Comparison of ENCODE assay signal across 8 cellular contexts in genomic region chr5:138212828-138213160, GRCh38. TPM values are rescaled to one million over a fixed set of nuclear protein-coding genes. Genes with fewer than 3 reads are reported as not detected.
DNase-seq lines count a peak whose midpoint lies in the region; ATAC-seq and TF ChIP-seq lines count a peak whose summit lies in the region.

No MANE protein-coding gene starts in this region.

- peak; percentile 9 for ATAC-seq in GM18868 (IDR thresholded peaks at IDR 0.05; ENCODE audit: unreplicated experiment)
- ATAC-seq in HG03354 (IDR thresholded peaks at IDR 0.05; ENCODE audit: poor library complexity, severe bottlenecking, unreplicated experiment) = peak; percentile 23
- ATAC-seq in stimulated activated memory B cell treated with anti-CD40 and anti-IgM and Interleukin-4, amounts not matched to agents 10 μg/mL and 1 μg/mL and 100 μg/mL, for 72 hours = peak; percentile 42

- POLR2A ChIA-PET in AG04450 (lab: Yijun Ruan, JAX) = interaction anchor here (1.0 to 2.2 kb wide), 5 partner anchors 24 to 142 kb away, joined by 3 to 10 read pairs (median 4); partner anchors contain the start of genes BRD8, FAM53C and KIF20A

- H3K27me3 Mint-ChIP-seq in activated naive CD8-positive, alpha-beta T cell treated with anti-CD3 and anti-CD28 coated beads for 36 hours = no peaks in the 10 kb centered on the region
- H3K27me3 Mint-ChIP-seq in stimulated activated memory B cell treated with anti-CD40 and anti-IgM and Interleukin-4, amounts not matched to agents 10 μg/mL and 1 μg/mL and 100 μg/mL, for 72 hours = no peaks in the 10 kb centered on the region

- H3K4me3 ChIP-seq in AG04450 (ENCODE audit: low read depth, low read length) (peak overlapping the region; percentile 98), iPS-15b (ENCODE audit: low read depth, low read length) (peak overlapping the region; percentile 99)

- DNase-seq in AG04450 (ENCODE audit: low read depth, low spot score) (no peak), T1000 (lab: John Stamatoyannopoulos, UW) (no peak), NCI-H2227 treated with DMSO at 0.1 percent for 48 hours (lab: John Stamatoyannopoulos, UW) (no peak)
- DNase-seq in activated naive CD8-positive, alpha-beta T cell treated with anti-CD3 and anti-CD28 coated beads for 36 hours = no peak

- no peaks in the 10 kb centered on the region for H3K4me1 ChIP-seq in iPS-15b (ENCODE audit: control insufficient read depth, insufficient read depth, low read length)

- H3K9me3 ChIP-seq in AG04450 (ENCODE audit: control insufficient read depth, insufficient read depth, low read length) = no peaks in the 10 kb centered on the region
- no peaks in the 10 kb centered on the region for H3K9me3 ChIP-seq in iPS-15b (ENCODE audit: control insufficient read depth, insufficient read depth, low read length)

- peak overlapping the region; percentile 97 for H3K9ac ChIP-seq in iPS-15b (ENCODE audit: low read depth, low read length)

- peak overlapping the region; percentile 77 for H3K27ac ChIP-seq in AG04450 (ENCODE audit: low read depth, low read length)

- no peaks in the 10 kb centered on the region for H3K36me3 ChIP-seq in iPS-15b (ENCODE audit: control insufficient read depth, insufficient read depth, low read length)

- peak overlapping the region; percentile 95 for H3K27ac Mint-ChIP-seq in activated naive CD8-positive, alpha-beta T cell treated with anti-CD3 and anti-CD28 coated beads for 36 hours
- peak overlapping the region; percentile 97 for H3K27ac Mint-ChIP-seq in stimulated activated memory B cell treated with anti-CD40 and anti-IgM and Interleukin-4, amounts not matched to agents 10 μg/mL and 1 μg/mL and 100 μg/mL, for 72 hours

- TF ChIP-seq CTCF in AG04450 (IDR thresholded peaks at IDR 0.05; ENCODE audit: low read depth, low read length) = no peak

- H3K9me3 Mint-ChIP-seq in activated naive CD8-positive, alpha-beta T cell treated with anti-CD3 and anti-CD28 coated beads for 36 hours = no peaks in the 10 kb centered on the region
- H3K9me3 Mint-ChIP-seq in stimulated activated memory B cell treated with anti-CD40 and anti-IgM and Interleukin-4, amounts not matched to agents 10 μg/mL and 1 μg/mL and 100 μg/mL, for 72 hours = no peaks in the 10 kb centered on the region

- H3K4me1 Mint-ChIP-seq in activated naive CD8-positive, alpha-beta T cell treated with anti-CD3 and anti-CD28 coated beads for 36 hours = peaks cover 22% of the 10 kb centered on the region
- H3K4me1 Mint-ChIP-seq in stimulated activated memory B cell treated with anti-CD40 and anti-IgM and Interleukin-4, amounts not matched to agents 10 μg/mL and 1 μg/mL and 100 μg/mL, for 72 hours = peaks cover 20% of the 10 kb centered on the region

- H3K27me3 ChIP-seq in AG04450 (ENCODE audit: control insufficient read depth, insufficient read depth, low read length) = no peaks in the 10 kb centered on the region
- H3K27me3 ChIP-seq in iPS-15b (ENCODE audit: control insufficient read depth, insufficient read depth, low read length) = no peaks in the 10 kb centered on the region

- CTCF ChIA-PET in AG04450 (lab: Charles Lee) = interaction anchor here (3.2 to 3.3 kb wide), 2 partner anchors 10 to 140 kb away, joined by 19 to 20 read pairs; partner anchors contain the start of gene KDM3B

- H3K36me3 Mint-ChIP-seq in activated naive CD8-positive, alpha-beta T cell treated with anti-CD3 and anti-CD28 coated beads for 36 hours = peaks cover 15% of the 10 kb centered on the region
- peaks cover 14% of the 10 kb centered on the region for H3K36me3 Mint-ChIP-seq in stimulated activated memory B cell treated with anti-CD40 and anti-IgM and Interleukin-4, amounts not matched to agents 10 μg/mL and 1 μg/mL and 100 μg/mL, for 72 hours

- peak overlapping the region; percentile 100 for H3K4me3 Mint-ChIP-seq in activated naive CD8-positive, alpha-beta T cell treated with anti-CD3 and anti-CD28 coated beads for 36 hours
- peak overlapping the region; percentile 97 for H3K4me3 Mint-ChIP-seq in stimulated activated memory B cell treated with anti-CD40 and anti-IgM and Interleukin-4, amounts not matched to agents 10 μg/mL and 1 μg/mL and 100 μg/mL, for 72 hours

RNA-seq across cellular contexts. Expression of gene CDC23, which starts 0.3 kb away (rescaled TPM):
- 30.4 and 38.1 TPM in 2 replicates for polyA plus RNA-seq in AG04450 (2011; rRNA removed)
- polyA minus RNA-seq in AG04450 (2011; rRNA and poly(A)+ RNA removed) = 18.9 and 24.3 TPM in 2 replicates
- 10 to 100 TPM; 46.3 to 51.5 TPM for total RNA-seq in activated naive CD8-positive, alpha-beta T cell treated with anti-CD3 and anti-CD28 coated beads for 36 hours

RNA-seq across cellular contexts. Expression of gene KIF20A, which starts 33.9 kb away (rescaled TPM):
- 21.8 and 25.4 TPM in 2 replicates for polyA plus RNA-seq in AG04450 (2011; rRNA removed)
- polyA minus RNA-seq in AG04450 (2011; rRNA and poly(A)+ RNA removed) = 41.6 and 56.8 TPM in 2 replicates
- total RNA-seq in activated naive CD8-positive, alpha-beta T cell treated with anti-CD3 and anti-CD28 coated beads for 36 hours = 10 to 100 TPM; 57.2 to 59.1 TPM

RNA-seq across cellular contexts. Expression of gene BRD8, which starts 34.4 kb away (rescaled TPM):
- 59.6 and 72.2 TPM in 2 replicates for polyA plus RNA-seq in AG04450 (2011; rRNA removed)
- 47.4 and 49.3 TPM in 2 replicates for polyA minus RNA-seq in AG04450 (2011; rRNA and poly(A)+ RNA removed)
- 10 to 100 TPM; 51.5 to 58.8 TPM for total RNA-seq in activated naive CD8-positive, alpha-beta T cell treated with anti-CD3 and anti-CD28 coated beads for 36 hours
